ENCODE assay signal across 23 cellular contexts in the genomic region with DNA sequence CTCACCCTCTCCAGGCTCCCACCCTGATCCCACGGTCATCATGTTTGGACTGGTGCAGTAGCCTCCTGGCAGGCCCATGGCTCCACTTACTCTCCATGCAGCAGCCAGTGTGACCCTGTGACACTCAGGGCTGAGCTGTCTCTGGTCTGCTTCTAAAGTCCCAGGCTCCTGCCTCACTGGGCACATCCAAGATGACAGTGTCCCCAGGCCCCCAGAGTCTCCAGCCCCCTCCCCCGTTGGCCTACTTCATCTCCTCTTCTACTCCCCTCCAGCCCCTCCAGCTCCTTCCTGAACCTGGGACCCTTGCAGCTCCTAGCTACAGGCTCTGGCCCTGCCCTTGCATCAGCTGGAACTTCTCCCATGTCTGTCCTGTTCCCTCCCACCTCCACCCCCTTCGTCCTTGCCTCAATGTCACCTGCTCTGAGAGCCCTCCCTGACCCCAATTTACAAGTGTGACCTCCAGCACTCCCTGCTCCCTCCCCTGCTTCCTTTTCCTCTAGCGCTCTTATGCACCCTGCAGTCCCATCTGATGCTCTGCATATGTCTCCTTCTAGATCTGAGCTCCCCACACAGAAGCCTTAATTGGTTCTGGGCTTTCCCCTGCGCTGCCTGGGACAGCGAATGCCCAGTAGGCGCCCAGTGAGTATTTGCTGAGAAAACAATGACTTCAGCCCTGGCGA.
DNase-seq lines count a peak whose midpoint lies in the region; ATAC-seq, FAIRE-seq and TF ChIP-seq lines count a peak whose summit lies in the region.
"Had no signal": no experiment of that assay in that cellular context is flagged by ENCODE, and none has a peak within 500 bp of the region (broad histone marks: within the 10 kb centered on the region; RNA-seq: fewer than 3 reads in every experiment).

No MANE protein-coding gene starts in this region.

- H3K4me1 ChIP-seq in HEK293 (ENCODE audit: control insufficient read depth, insufficient read depth, low read length) (no peaks in the 10 kb centered on the region), H1 (replicated peaks in 1 of 4; ENCODE audit: control insufficient read depth in 3 of 4, insufficient read depth in 4 of 4, low read length in 3 of 4) (peaks cover 0 to 3% (median 2%) of the 10 kb centered on the region in 4 experiments; a peak in 3 of 7 replicates)
- H3K4me1 ChIP-seq: Peyer's patch had no signal

- H4K20me1 ChIP-seq in H1 (replicated peaks in 1 of 2; ENCODE audit: control insufficient read depth in 1 of 2, insufficient read depth in 2 of 2, low read length in 2 of 2), result no peaks in the 10 kb centered on the region

- H3K36me3 Mint-ChIP-seq in osteocyte (ENCODE audit: unreplicated experiment), result no peaks in the 10 kb centered on the region
- no peaks in the 10 kb centered on the region for H3K36me3 Mint-ChIP-seq in T-helper 2 cell treated with Interferon-gamma antibody and Interleukin-4, amounts not matched to agents 5 μg/mL and 100 μg/mL, for 36 hours (ENCODE audit: low read depth)
- H3K36me3 Mint-ChIP-seq: CD14-positive monocyte had no signal

- no peak overlapping the region for H2AFZ ChIP-seq in H1 (ENCODE audit: low read length)
- H2AFZ ChIP-seq: GM23248 had no signal

- no peak overlapping the region for H3K27ac Mint-ChIP-seq in osteocyte (ENCODE audit: unreplicated experiment)
- no peak overlapping the region for H3K27ac Mint-ChIP-seq in T-helper 2 cell treated with Interferon-gamma antibody and Interleukin-4, amounts not matched to agents 5 μg/mL and 100 μg/mL, for 36 hours
- H3K27ac Mint-ChIP-seq: CD14-positive monocyte had no signal

- POLR2A ChIA-PET in HEK293 (lab: Yijun Ruan, JAX), result no interaction called here
- POLR2A ChIA-PET in H1 (lab: Charles Lee; ENCODE audit: partially characterized antibody), result interaction anchor here (1.2 kb wide), 1 partner anchor 47 kb away, joined by 3 read pairs; no protein-coding TSS in a partner anchor

- no peaks in the 10 kb centered on the region for H3K79me1 ChIP-seq in H1 (ENCODE audit: low read depth, low read length)

- no peak overlapping the region for H4K91ac ChIP-seq in H1 (replicated peaks; ENCODE audit: insufficient read length, low read length)

- H3K9me3 Mint-ChIP-seq in osteocyte (ENCODE audit: unreplicated experiment), result peaks cover 5% of the 10 kb centered on the region
- peaks cover 4% of the 10 kb centered on the region for H3K9me3 Mint-ChIP-seq in T-helper 2 cell treated with Interferon-gamma antibody and Interleukin-4, amounts not matched to agents 5 μg/mL and 100 μg/mL, for 36 hours

- no peak overlapping the region for H3K23ac ChIP-seq in H1 (ENCODE audit: insufficient read length)

- no peak overlapping the region for H3K18ac ChIP-seq in H1 (ENCODE audit: extremely low read depth, low read length)

- no peak overlapping the region for H3K4me3 ChIP-seq in HEK293 (ENCODE audit: low read depth, low read length)
- no peak overlapping the region for H3K4me3 ChIP-seq in H1 (ENCODE audit: extremely low read depth in 1 of 4, insufficient read depth in 2 of 4, low read depth in 3 of 4, low read length in 4 of 4)
- H3K4me3 ChIP-seq: GM23248, Peyer's patch had no signal

- H3K27me3 Mint-ChIP-seq in osteocyte (ENCODE audit: unreplicated experiment), result no peaks in the 10 kb centered on the region
- peaks cover 2% of the 10 kb centered on the region for H3K27me3 Mint-ChIP-seq in T-helper 2 cell treated with Interferon-gamma antibody and Interleukin-4, amounts not matched to agents 5 μg/mL and 100 μg/mL, for 36 hours (ENCODE audit: low read depth)

- no peaks in the 10 kb centered on the region for H3K79me2 ChIP-seq in H1 (ENCODE audit: control insufficient read depth in 1 of 2, insufficient read depth in 2 of 2, low read length in 2 of 2)

- no peak overlapping the region for H3K9ac ChIP-seq in H1 (replicated peaks in 1 of 4; ENCODE audit: extremely low read depth in 1 of 4, low read depth in 3 of 4, low read length in 3 of 4)
- H3K9ac ChIP-seq: GM23248 had no signal

- no peak overlapping the region for H3K4me2 ChIP-seq in H1 (ENCODE audit: insufficient read depth in 1 of 2, low read depth in 2 of 2, low read length in 2 of 2)

- H2BK120ac ChIP-seq in H1 (replicated peaks; ENCODE audit: low read depth, low read length), result no peak overlapping the region

- TF ChIP-seq POLR2A in H1 (IDR thresholded peaks at IDR 0.05; ENCODE audit: control extremely low read depth in 1 of 2, low read depth in 2 of 2, low read length in 2 of 2), result no peak
- no peak for TF ChIP-seq POLR2A in GM18505 (IDR thresholded peaks at IDR 0.05; ENCODE audit: borderline replicate concordance, extremely low read depth, insufficient read depth, insufficient read length)

- CTCF ChIA-PET in HEK293 (lab: Yijun Ruan, JAX), result interaction anchor here (0.6 to 1.2 kb wide), 3 partner anchors 44 to 1659 kb away, joined by 3 to 10 read pairs (median 3); no protein-coding TSS in a partner anchor
- CTCF ChIA-PET in H1 (lab: Charles Lee; ENCODE audit: partially characterized antibody), result interaction anchor here (1.2 to 1.8 kb wide), 6 partner anchors 20 to 544 kb away, joined by 3 to 5 read pairs (median 4); no protein-coding TSS in a partner anchor

- no peaks in the 10 kb centered on the region for H3K23me2 ChIP-seq in H1 (ENCODE audit: low read depth, low read length)

- no peak overlapping the region for H4K8ac ChIP-seq in H1 (ENCODE audit: extremely low read depth, insufficient read depth, low read length)

- H3K36me3 ChIP-seq in HEK293 (ENCODE audit: control insufficient read depth in 2 of 2, insufficient read depth in 1 of 2, low read length in 2 of 2) (no peaks in the 10 kb centered on the region), H1 (ENCODE audit: control insufficient read depth in 2 of 4, insufficient read depth in 4 of 4, low read length in 3 of 4) (no peaks in the 10 kb centered on the region)
- H3K36me3 ChIP-seq: Peyer's patch had no signal

- no peaks in the 10 kb centered on the region for H3K9me3 ChIP-seq in HEK293 (ENCODE audit: control insufficient read depth, insufficient read depth, low read depth, low read length)
- peaks cover 4 to 5% of the 10 kb centered on the region in 2 experiments; a peak in 2 of 4 replicates for H3K9me3 ChIP-seq in H1 (ENCODE audit: insufficient read depth in 2 of 2, low read depth in 1 of 2, low read length in 1 of 2)

- no peak for TF ChIP-seq CTCF in HEK293 (tag by site-specific recombination; IDR thresholded peaks at IDR 0.05)
- no peak for TF ChIP-seq CTCF in H1 (IDR thresholded peaks at IDR 0.05; ENCODE audit: control extremely low read depth in 1 of 3, insufficient read depth in 1 of 3, low read depth in 1 of 3, low read length in 3 of 3)
- TF ChIP-seq CTCF in osteocyte (IDR thresholded peaks at IDR 0.05), result no peak

- no peak overlapping the region for H3K14ac ChIP-seq in H1 (ENCODE audit: insufficient read length)

- no peak overlapping the region for H3K27ac ChIP-seq in HEK293 (ENCODE audit: extremely low read depth, low read depth, low read length)
- H3K27ac ChIP-seq in H1 (ENCODE audit: low read depth, low read length), result no peak overlapping the region
- H3K27ac ChIP-seq: 22Rv1, GM23248, Peyer's patch had no signal

- H2BK5ac ChIP-seq in H1 (ENCODE audit: low read depth, low read length), result no peak overlapping the region

- TF ChIP-seq RAD21 in H1 (IDR thresholded peaks at IDR 0.05 in 1 of 2, conservative IDR thresholded peaks at IDR 0.05 in 1 of 2; ENCODE audit: low read depth in 2 of 2, low read length in 2 of 2), result no peak

- H2BK20ac ChIP-seq in H1 (ENCODE audit: low read length), result no peak overlapping the region

- no peak overlapping the region for H2AK5ac ChIP-seq in H1 (ENCODE audit: low read depth, low read length)

- peak overlapping the region; percentile 77; the same call in 1 of the 2 replicates for H2BK15ac ChIP-seq in H1 (ENCODE audit: low read length)

- no peak for ATAC-seq in GM18505 (IDR thresholded peaks at IDR 0.05; ENCODE audit: unreplicated experiment)
- ATAC-seq: HepG2 had no signal

- H3K4ac ChIP-seq in H1 (replicated peaks; ENCODE audit: insufficient read length, low read depth, low read length), result no peak overlapping the region

- H3K56ac ChIP-seq in H1 (replicated peaks; ENCODE audit: insufficient read length, low read depth, low read length), result no peak overlapping the region

- TF ChIP-seq EP300 in H1 (IDR thresholded peaks at IDR 0.05; ENCODE audit: borderline replicate concordance in 1 of 2, low read depth in 2 of 2, low read length in 2 of 2), result no peak

- WGBS in H1 (ENCODE audit: extremely low coverage in 1 of 2, insufficient coverage in 1 of 2, insufficient read length in 1 of 2, insufficient replicate concordance in 2 of 2, low coverage in 1 of 2, low lambda C conversion rate in 2 of 2, missing lambda C conversion rate in 1 of 2), 2 experiments, result 76% methylated on average over 8 of the region's 8 CpGs; no CpG with 5 or more reads in 1 of the 2 experiments

- H4K5ac ChIP-seq in H1 (ENCODE audit: insufficient read length, low read depth, low read length), result no peak overlapping the region

- H3K4me3 Mint-ChIP-seq in osteocyte (ENCODE audit: unreplicated experiment), result no peak overlapping the region
- no peak overlapping the region for H3K4me3 Mint-ChIP-seq in T-helper 2 cell treated with Interferon-gamma antibody and Interleukin-4, amounts not matched to agents 5 μg/mL and 100 μg/mL, for 36 hours
- H3K4me3 Mint-ChIP-seq: CD14-positive monocyte had no signal

- no peak for FAIRE-seq in H1 (lab: Jason Lieb, UNC)
- FAIRE-seq: G401.6, HepG2 had no signal

- peak; percentile 26 for DNase-seq in NCI-H748 (lab: John Stamatoyannopoulos, UW; ENCODE audit: unreplicated experiment)
- DNase-seq in NCI-H748 treated with DMSO at 0.1 percent for 48 hours (lab: John Stamatoyannopoulos, UW), result no peak
- DNase-seq in H1 (ENCODE audit: low read depth in 1 of 2, low spot score in 2 of 2), result peak in 1 of 2 experiments; percentile 40
- peak; percentile 77 for DNase-seq in osteocyte (ENCODE audit: extremely low spot score, unreplicated experiment)
- no peak for DNase-seq in NCI-H2196 (lab: John Stamatoyannopoulos, UW; ENCODE audit: unreplicated experiment)
- DNase-seq in T-helper 2 cell treated with Interferon-gamma antibody and Interleukin-4, amounts not matched to agents 5 μg/mL and 100 μg/mL, for 36 hours (ENCODE audit: low spot score), result no peak
- DNase-seq: AML-193; DMS 273 treated with DMSO at 0.1 percent for 48 hours; GM23248; KBM-7; NCI-H1417; NCI-H187; NCI-H2107; NCI-H345; NCI-H524 treated with DMSO at 0.1 percent for 48 hours; NK-92 treated with Interleukin-12 subunit alpha and Interleukin-12 subunit beta, amount 100 ng/mL, for 24 hours; Peyer's patch had no signal

- H3K4me1 Mint-ChIP-seq in osteocyte (ENCODE audit: unreplicated experiment), result no peaks in the 10 kb centered on the region
- H3K4me1 Mint-ChIP-seq in T-helper 2 cell treated with Interferon-gamma antibody and Interleukin-4, amounts not matched to agents 5 μg/mL and 100 μg/mL, for 36 hours (ENCODE audit: low read depth), result no peaks in the 10 kb centered on the region
- H3K4me1 Mint-ChIP-seq: CD14-positive monocyte had no signal

- no peaks in the 10 kb centered on the region for H3K27me3 ChIP-seq in H1 (replicated peaks in 1 of 4; ENCODE audit: control insufficient read depth in 3 of 4, extremely low read depth in 1 of 4, insufficient read depth in 3 of 4, low read length in 3 of 4)
- H3K27me3 ChIP-seq: Peyer's patch had no signal

- no peak overlapping the region for H2BK12ac ChIP-seq in H1 (ENCODE audit: low read depth, low read length)

TF ChIP-seq in H1, 55 proteins besides CTCF, POLR2A, EP300 and RAD21 (continues in another document):
- no peak for TF ChIP-seq BCL11A (IDR thresholded peaks at IDR 0.05; ENCODE audit: low read depth in 2 of 2, low read length in 2 of 2)
- TF ChIP-seq CHD2 (IDR thresholded peaks at IDR 0.05; ENCODE audit: low read length), result no peak

Comparison
In these comparisons a context has a peak if more than half of its experiments do, and no peak if none do; other contexts are left out.
1. DNase-seq: peak in NCI-H748 (single experiment) and osteocyte (single experiment); none in NCI-H748 treated with DMSO at 0.1 percent for 48 hours (single experiment), NCI-H2196 (single experiment) and T-helper 2 cell treated with Interferon-gamma antibody and Interleukin-4, amounts not matched to agents 5 μg/mL and 100 μg/mL, for 36 hours (single experiment).